Comparison of ENCODE assay signal across 1 cellular context in genomic region chr22:39454385-39454871, GRCh38.
TF ChIP-seq lines count a peak whose summit lies in the region.

No MANE protein-coding gene starts in this region.

TF ChIP-seq in A549, 52 proteins besides CTCF, POLR2A, EP300 and RAD21 (continued from another document):
- TF ChIP-seq ATOH8 (CRISPR knock-in tag; IDR thresholded peaks at IDR 0.05; ENCODE audit: low read depth), result no peak
- no peak for TF ChIP-seq SMC3 (IDR thresholded peaks at IDR 0.05)
TF ChIP-seq in A549: peak in this region for 0.
